In the genomic region with DNA sequence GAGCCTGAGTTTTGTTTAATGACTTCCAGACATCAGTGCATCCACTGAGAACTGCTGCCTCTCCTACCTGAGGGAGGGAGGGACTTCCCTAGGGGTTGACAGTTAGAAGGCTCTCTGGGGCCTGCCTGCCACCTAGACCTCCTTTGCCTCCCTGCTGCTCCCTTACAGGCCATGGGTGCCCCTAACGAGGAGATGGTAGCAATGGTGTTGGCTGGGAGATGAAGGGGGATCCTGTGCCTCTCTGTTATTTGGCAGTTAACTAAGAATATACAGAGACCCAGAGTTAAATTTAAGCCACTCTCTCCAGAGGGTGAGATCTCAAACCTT, we compare ENCODE assay signal across 1 cellular context.
TF ChIP-seq lines count a peak whose summit lies in the region.

No MANE protein-coding gene starts in this region.

TF ChIP-seq in HEK293, 187 proteins besides CTCF, POLR2A, EP300 and RAD21 (continued from another document):
- TF ChIP-seq PATZ1 (tag by site-specific recombination; IDR thresholded peaks at IDR 0.05) (no peak), ZNF335 (tag by site-specific recombination; conservative IDR thresholded peaks at IDR 0.05) (peak; percentile 4; the same call in 1 of the 2 replicates)
